In genomic region chr11:69702769-69703510, GRCh38 we compare ENCODE assay signal across 13 cellular contexts. TPM values are rescaled to one million over a fixed set of nuclear protein-coding genes. Genes with fewer than 3 reads are reported as not detected.
A peak's percentile ranks its signal among the peaks of the same experiment; 100 is the strongest.
DNase-seq lines count a peak whose midpoint lies in the region.
"Had no signal": no experiment of that assay in that cellular context is flagged by ENCODE, and none has a peak within 500 bp of the region (broad histone marks: within the 10 kb centered on the region; RNA-seq: fewer than 3 reads in every experiment).

No MANE protein-coding gene starts in this region.

- peak overlapping the region; percentile 39 for H3K14ac ChIP-seq in neuronal stem cell (ENCODE audit: low read length)

- H3K4me2 ChIP-seq in neuronal stem cell (ENCODE audit: insufficient read depth, low read length, poor library complexity, severe bottlenecking) = peak overlapping the region; percentile 26

- peaks cover 58% of the 10 kb centered on the region for H3K27me3 ChIP-seq in HUES64 (ENCODE audit: insufficient read depth, low read length)
- no peaks in the 10 kb centered on the region for H3K27me3 ChIP-seq in iPS DF 6.9 (ENCODE audit: control insufficient read depth, insufficient read depth, low read length)
- H3K27me3 ChIP-seq in neuronal stem cell (ENCODE audit: control insufficient read depth in 3 of 3, insufficient read depth in 3 of 3, low read depth in 1 of 3, low read length in 3 of 3) = peaks cover 12 to 73% (median 48%) of the 10 kb centered on the region in 3 experiments

- peak overlapping the region; percentile 94 for H2AFZ ChIP-seq in neuronal stem cell (ENCODE audit: low read length)

- H3K4ac ChIP-seq in neuronal stem cell (ENCODE audit: low read length) = peak overlapping the region; percentile 71

- H3K79me1 ChIP-seq in neuronal stem cell (ENCODE audit: low read depth, low read length) = no peaks in the 10 kb centered on the region

- WGBS in HUES64 = 1% methylated on average over 50 of the region's 50 CpGs
- no CpG with 5 or more reads among the region's 50 CpGs for WGBS in iPS DF 6.9 (ENCODE audit: insufficient coverage, insufficient read length)
- no CpG with 5 or more reads among the region's 50 CpGs for WGBS in neuronal stem cell (ENCODE audit: extremely low coverage in 2 of 2, insufficient read length in 2 of 2, insufficient replicate concordance in 1 of 2), 2 donors

- H2AK5ac ChIP-seq in neuronal stem cell (ENCODE audit: low read depth, low read length) = peak overlapping the region; percentile 97

- no peak overlapping the region for H2BK120ac ChIP-seq in neuronal stem cell (ENCODE audit: low read depth, low read length)

- H3K4me3 ChIP-seq in HUES64 (ENCODE audit: low read length) = peak overlapping the region; percentile 63
- H3K4me3 ChIP-seq in iPS DF 6.9 (ENCODE audit: low read length) = peak overlapping the region; percentile 38; the same call in 1 of the 2 replicates
- no peak overlapping the region for H3K4me3 ChIP-seq in neuronal stem cell (ENCODE audit: low read length in 2 of 2)

- H3K4me1 ChIP-seq in HUES64 (ENCODE audit: insufficient read depth, low read length) (peaks cover 39% of the 10 kb centered on the region), iPS DF 6.9 (ENCODE audit: control insufficient read depth, insufficient read depth, low read length) (peaks cover 14% of the 10 kb centered on the region), neuronal stem cell (ENCODE audit: control insufficient read depth in 2 of 2, insufficient read depth in 1 of 2, low read depth in 1 of 2, low read length in 2 of 2) (peaks cover 25 to 27% of the 10 kb centered on the region in 2 donors)

- peak; percentile 71 for DNase-seq in ELF-1 (ENCODE audit: low read depth, low spot score)
- no peak for DNase-seq in iPS DF 6.9 (ENCODE audit: low read depth, low spot score)
- DNase-seq in neuronal stem cell (ENCODE audit: low spot score) = no peak
- no peak for DNase-seq in NCI-H524 treated with DMSO at 0.1 percent for 48 hours (lab: John Stamatoyannopoulos, UW)
- DNase-seq in NCI-H82 (lab: John Stamatoyannopoulos, UW) = no peak
- no peak for DNase-seq in amygdala (lab: John Stamatoyannopoulos, UW)
- DNase-seq: activated CD4-positive, alpha-beta memory T cell treated with anti-CD3 and anti-CD28 coated beads for 36 hours; left ventricle myocardium superior; NCI-H2029 treated with DMSO at 0.1 percent for 48 hours; NCI-H510A treated with DMSO at 0.1 percent for 48 hours; PC-3 had no signal

- H2BK12ac ChIP-seq in neuronal stem cell (ENCODE audit: low read length) = peak overlapping the region; percentile 16

- no peak overlapping the region for H4K8ac ChIP-seq in neuronal stem cell (ENCODE audit: low read depth, low read length)

- peak overlapping the region; percentile 5 for H2BK5ac ChIP-seq in neuronal stem cell (ENCODE audit: low read length)

- H3K9ac ChIP-seq in HUES64 (ENCODE audit: low read depth, low read length) (peak overlapping the region; percentile 73), neuronal stem cell (ENCODE audit: low read depth, low read length, poor library complexity) (peak overlapping the region; percentile 9)

- peak overlapping the region; percentile 93 for H3K27ac ChIP-seq in HUES64 (ENCODE audit: low read depth, low read length)
- H3K27ac ChIP-seq in iPS DF 6.9 (ENCODE audit: low read length) = no peak overlapping the region
- no peak overlapping the region for H3K27ac ChIP-seq in neuronal stem cell (replicated peaks; ENCODE audit: low read length)

- H4K91ac ChIP-seq in neuronal stem cell (ENCODE audit: low read depth, low read length, poor library complexity) = no peak overlapping the region

- H3K18ac ChIP-seq in neuronal stem cell (ENCODE audit: low read length) = peak overlapping the region; percentile 78

- peak overlapping the region; percentile 70 for H3K23ac ChIP-seq in neuronal stem cell (ENCODE audit: low read depth, low read length, poor library complexity)

- H3K9me3 ChIP-seq in HUES64 (ENCODE audit: insufficient read depth, low read depth, low read length) = no peaks in the 10 kb centered on the region
- H3K9me3 ChIP-seq in iPS DF 6.9 (ENCODE audit: control insufficient read depth, insufficient read depth, low read length) = no peaks in the 10 kb centered on the region
- no peaks in the 10 kb centered on the region for H3K9me3 ChIP-seq in neuronal stem cell (replicated peaks in 1 of 2; ENCODE audit: control insufficient read depth in 2 of 2, insufficient read depth in 1 of 2, low read depth in 1 of 2, low read length in 2 of 2)

- H3K36me3 ChIP-seq in HUES64 (ENCODE audit: insufficient read depth, low read length) = peaks cover 13% of the 10 kb centered on the region
- H3K36me3 ChIP-seq in iPS DF 6.9 (ENCODE audit: control insufficient read depth, insufficient read depth, low read length) = peaks cover 7% of the 10 kb centered on the region
- H3K36me3 ChIP-seq in neuronal stem cell (replicated peaks in 1 of 2; ENCODE audit: control insufficient read depth in 2 of 2, insufficient read depth in 2 of 2, low read length in 2 of 2) = no peaks in the 10 kb centered on the region

- peak overlapping the region; percentile 84 for H2BK15ac ChIP-seq in neuronal stem cell (ENCODE audit: low read length)

RNA-seq across cellular contexts. Expression of gene FGF19, which starts 0.9 kb away (rescaled TPM):
- 11.6 TPM for polyA plus RNA-seq in HUES64 (2013, experiment 1 of 2)
- polyA plus RNA-seq in HUES64 (2013, experiment 2 of 2) = 12.9 TPM
- polyA plus RNA-seq in neuronal stem cell (2013, experiment 1 of 2) = 0.20 TPM
- polyA plus RNA-seq in neuronal stem cell (2013, experiment 2 of 2) = 0.15 TPM
- polyA plus RNA-seq: IgD-negative memory B cell had no signal

RNA-seq across cellular contexts. Expression of gene LTO1, which starts 27.8 kb away (rescaled TPM):
- 10.7 TPM for polyA plus RNA-seq in HUES64 (2013, experiment 1 of 2)
- 13.1 TPM for polyA plus RNA-seq in HUES64 (2013, experiment 2 of 2)
- polyA plus RNA-seq in neuronal stem cell (2013, experiment 1 of 2) = 13.6 TPM
- polyA plus RNA-seq in neuronal stem cell (2013, experiment 2 of 2) = 13.3 TPM

Comparison
In these comparisons a context has a peak if more than half of its experiments do, and no peak if none do; other contexts are left out.
1. H3K4me3 ChIP-seq: peak in HUES64 (single experiment) and iPS DF 6.9 (single experiment); none in neuronal stem cell (0 of 2).